Comparison of ENCODE assay signal across 8 cellular contexts in the genomic region with DNA sequence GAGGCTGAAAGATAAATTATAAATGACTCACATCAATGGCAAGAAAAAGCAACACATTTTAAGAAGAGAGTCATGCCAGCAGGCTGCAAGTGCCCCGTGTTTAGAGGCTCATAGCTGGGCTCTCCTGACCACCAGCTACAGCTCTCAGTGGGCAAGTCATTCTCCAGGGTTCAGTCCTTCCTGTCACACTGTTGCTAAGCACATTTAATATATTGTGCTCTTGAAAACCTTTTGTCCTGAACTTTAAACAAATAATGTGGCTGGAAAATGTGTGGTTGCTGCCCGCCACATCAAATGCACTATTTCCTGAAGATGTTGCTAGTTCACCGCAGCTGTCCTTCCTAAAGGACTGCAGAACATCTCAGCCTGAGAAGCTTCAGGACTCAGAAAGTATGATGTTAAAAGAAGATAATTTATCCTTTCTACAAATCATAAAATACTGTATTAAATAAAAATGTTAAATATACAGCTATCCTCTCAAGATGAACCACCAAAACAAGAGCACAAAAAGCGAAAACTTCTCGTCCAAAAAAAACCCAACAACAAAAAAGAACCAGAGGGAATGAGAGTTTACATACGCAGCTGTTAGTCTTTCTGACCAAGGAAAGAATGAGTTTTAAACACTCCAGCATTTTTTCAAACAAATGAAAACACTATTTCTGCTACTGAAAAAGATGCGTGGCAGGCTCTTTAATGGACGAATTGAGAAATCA. TPM values are rescaled to one million over a fixed set of nuclear protein-coding genes. Genes with fewer than 3 reads are reported as not detected.
DNase-seq lines count a peak whose midpoint lies in the region; ATAC-seq and TF ChIP-seq lines count a peak whose summit lies in the region.

No MANE protein-coding gene starts in this region.

- TF ChIP-seq CTCF in HFF-Myc (IDR thresholded peaks at IDR 0.05; ENCODE audit: low read depth, low read length, missing control alignments), result no peak
- TF ChIP-seq CTCF in fibroblast of villous mesenchyme (IDR thresholded peaks at IDR 0.05; ENCODE audit: insufficient read depth, low read depth, low read length), result no peak

- peak overlapping the region; percentile 67 for H3K4me3 ChIP-seq in HFF-Myc (replicated peaks; ENCODE audit: low read depth, low read length)
- H3K4me3 ChIP-seq in fibroblast of villous mesenchyme (ENCODE audit: low read depth, low read length), result peak overlapping the region; percentile 78
- H3K4me3 ChIP-seq in rectal smooth muscle tissue (ENCODE audit: low read length), result peak overlapping the region; percentile 96

- peak overlapping the region; percentile 83 for H3K9ac ChIP-seq in rectal smooth muscle tissue (ENCODE audit: low read length)

- peak; percentile 25 for DNase-seq in NCI-H345 (lab: John Stamatoyannopoulos, UW)
- DNase-seq in NCI-H345 treated with DMSO at 0.1 percent for 48 hours (lab: John Stamatoyannopoulos, UW; ENCODE audit: unreplicated experiment), result no peak
- peak; percentile 5 for DNase-seq in HFF-Myc (ENCODE audit: extremely low read depth, low read depth)
- peak; percentile 21 for DNase-seq in NCI-H146 (lab: John Stamatoyannopoulos, UW)
- peak; percentile 61 for DNase-seq in activated CD8-positive, alpha-beta memory T cell treated with anti-CD3 and anti-CD28 coated beads, Interleukin-2, amount 50 U/mL, for 48 hours
- peak; percentile 28 for DNase-seq in fibroblast of villous mesenchyme (ENCODE audit: low read depth)

- ATAC-seq in GM19397 (IDR thresholded peaks at IDR 0.05; ENCODE audit: unreplicated experiment), result no peak

- peaks cover 7% of the 10 kb centered on the region for H3K4me1 ChIP-seq in rectal smooth muscle tissue (ENCODE audit: control insufficient read depth, insufficient read depth, low read length)

- no peaks in the 10 kb centered on the region for H3K27me3 ChIP-seq in rectal smooth muscle tissue (ENCODE audit: control insufficient read depth, insufficient read depth, low read length)

- H3K27ac ChIP-seq in rectal smooth muscle tissue (ENCODE audit: low read depth, low read length), result peak overlapping the region; percentile 85

- H3K36me3 ChIP-seq in rectal smooth muscle tissue (ENCODE audit: control insufficient read depth, insufficient read depth, low read length), result peaks cover 10% of the 10 kb centered on the region

RNA-seq across cellular contexts. Expression of gene TARS3, which starts 1.0 kb away (rescaled TPM):
- total RNA-seq in fibroblast of villous mesenchyme, result 13.8 and 13.9 TPM in 2 replicates
